Comparison of ENCODE assay signal across 30 cellular contexts in genomic region chr2:161488879-161489278, GRCh38.
"Had no signal": no experiment of that assay in that cellular context is flagged by ENCODE, and none has a peak within 500 bp of the region (broad histone marks: within the 10 kb centered on the region; RNA-seq: fewer than 3 reads in every experiment).

No MANE protein-coding gene starts in this region.

- DNase-seq: activated effector memory CD4-positive, alpha-beta T cell treated with anti-CD3 and anti-CD28 coated beads, Interleukin-2, amount 50 U/mL, for 16 hours; activated effector memory CD4-positive, alpha-beta T cell treated with Interleukin-2 at 50 U/mL for 16 hours; activated gamma-delta T cell; activated gamma-delta T cell treated with Interleukin-2 at 50 U/mL for 16 hours; activated naive CD4-positive, alpha-beta T cell; activated naive CD4-positive, alpha-beta T cell treated with anti-CD3 and anti-CD28 coated beads for 36 hours; activated naive CD4-positive, alpha-beta T cell treated with anti-CD3 and anti-CD28 coated beads, Interleukin-2, amount 10 ng/mL, durations not matched to agents 7 days and 5 days; activated naive CD4-positive, alpha-beta T cell treated with anti-CD3 and anti-CD28 coated beads, Interleukin-2, amount 50 U/mL, for 16 hours; activated naive CD4-positive, alpha-beta T cell treated with Interleukin-2 at 50 U/mL for 16 hours; activated naive CD8-positive, alpha-beta T cell treated with anti-CD3 and anti-CD28 coated beads for 36 hours; activated naive CD8-positive, alpha-beta T cell treated with anti-CD3 and anti-CD28 coated beads, Interleukin-2, amount 10 ng/mL, durations not matched to agents 7 days and 5 days; activated naive CD8-positive, alpha-beta T cell treated with anti-CD3 and anti-CD28 coated beads, Interleukin-2, amount 50 U/mL, for 24 hours; activated T-cell treated with anti-CD3 and anti-CD28 coated beads, Interleukin-2, amount 50 U/mL, for 4 hours; activated T-cell treated with anti-CD3 and anti-CD28 coated beads, Interleukin-2, amount 50 U/mL, for 48 hours; activated T-cell treated with anti-CD3 and anti-CD28 coated beads, Interleukin-2, amount 50 U/mL, for 72 hours; adrenal gland; amniotic stem cell; amygdala; anterior cingulate cortex; aorta; body of pancreas; brain microvascular endothelial cell; caudate nucleus; central memory CD4-positive, alpha-beta T cell; cerebellar nuclear complex had no signal

- H3K4me3 ChIP-seq: adrenal gland, ascending aorta, body of pancreas, breast epithelium, cardiac muscle cell had no signal

- H3K4me1 ChIP-seq: adrenal gland, ascending aorta, body of pancreas, breast epithelium had no signal

- H3K27ac ChIP-seq: adrenal gland, ascending aorta, body of pancreas, brain microvascular endothelial cell, breast epithelium, cardiac muscle cell had no signal

- H3K9me3 ChIP-seq: adrenal gland, ascending aorta, body of pancreas, breast epithelium had no signal

- H3K27me3 ChIP-seq: adrenal gland, ascending aorta, body of pancreas, brain microvascular endothelial cell, breast epithelium, cardiac muscle cell had no signal

- ATAC-seq: activated naive CD4-positive, alpha-beta T cell treated with anti-CD3 and anti-CD28 coated beads, Interleukin-2, amount 50 U/mL, for 72 hours; activated naive CD8-positive, alpha-beta T cell treated with anti-CD3 and anti-CD28 coated beads, Interleukin-2, amount 50 U/mL, for 24 hours; activated T-cell treated with anti-CD3 and anti-CD28 coated beads, Interleukin-2, amount 50 U/mL, for 4 hours; activated T-cell treated with anti-CD3 and anti-CD28 coated beads, Interleukin-2, amount 50 U/mL, for 72 hours; activated T-helper 17 cell treated with anti-CD3 and anti-CD28 coated beads, Interleukin-2, amount 50 U/mL, for 72 hours; body of pancreas had no signal

- H3K36me3 ChIP-seq: adrenal gland, ascending aorta, brain microvascular endothelial cell, breast epithelium, cardiac muscle cell had no signal
